ENCODE assay signal across 7 cellular contexts in the genomic region with DNA sequence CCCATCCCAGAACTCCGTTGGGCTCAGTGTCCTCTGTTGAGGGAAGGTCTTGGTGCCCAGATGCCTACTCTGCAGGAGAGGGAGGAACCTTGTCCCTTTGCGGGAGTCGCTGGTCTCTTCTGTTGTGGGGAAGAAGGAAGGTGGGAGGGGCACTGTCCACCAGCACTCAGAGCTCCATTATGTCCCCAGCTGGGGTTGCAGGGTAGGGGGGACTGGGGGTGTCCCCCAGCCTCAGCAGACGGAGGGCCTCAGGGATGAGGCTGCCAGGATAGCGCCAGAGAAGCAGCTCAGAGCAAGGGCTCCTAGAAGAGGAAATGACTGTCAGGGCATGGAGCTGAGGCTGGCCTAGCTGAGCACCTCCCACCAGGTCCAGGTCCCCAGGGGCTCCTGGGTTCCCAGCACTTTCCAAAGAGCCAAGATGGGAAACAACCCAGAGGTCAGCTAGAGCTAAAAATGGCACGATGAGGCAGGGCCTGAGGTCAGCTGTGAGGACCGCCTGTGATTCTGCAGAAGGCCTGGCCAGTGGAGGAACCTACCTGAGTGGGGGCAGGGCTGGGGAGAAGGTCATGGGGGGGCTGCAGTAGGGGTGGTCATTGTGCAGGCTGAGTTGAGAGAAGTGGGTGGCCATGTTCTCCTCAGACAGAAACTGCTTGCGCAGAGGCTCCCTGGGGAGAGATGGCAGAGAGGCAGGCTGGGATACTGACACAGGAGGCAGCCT. TPM values are rescaled to one million over a fixed set of nuclear protein-coding genes. Genes with fewer than 3 reads are reported as not detected.
DNase-seq lines count a peak whose midpoint lies in the region; ATAC-seq, FAIRE-seq and TF ChIP-seq lines count a peak whose summit lies in the region.

No MANE protein-coding gene starts in this region.

- POLR2A ChIA-PET in endothelial cell of umbilical vein (lab: Charles Lee) = no interaction called here

- H3K4me2 ChIP-seq in endothelial cell of umbilical vein (ENCODE audit: insufficient read depth, low read length) = peak overlapping the region; percentile 83

- ATAC-seq in HG03108 (IDR thresholded peaks at IDR 0.05; ENCODE audit: unreplicated experiment) = no peak

- CTCF ChIA-PET in endothelial cell of umbilical vein (lab: Charles Lee) = interaction anchor here (1.4 to 6.1 kb wide), 5 partner anchors 8 to 107 kb away, joined by 4 to 52 read pairs (median 9); no protein-coding TSS in a partner anchor

- H2AFZ ChIP-seq in endothelial cell of umbilical vein (ENCODE audit: low read depth, low read length) = no peak overlapping the region

- dilution Hi-C loops in endothelial cell of umbilical vein (cut with MboI; ENCODE audit: extremely low pct_ligation_motif_present, low sequenced_read_pairs) = no loop called here

- intact Hi-C loops in endothelial cell of umbilical vein (cut with micrococcal nuclease) = no loop called here

- H3K36me3 ChIP-seq in SJSA1 = peaks cover 65% of the 10 kb centered on the region
- H3K36me3 ChIP-seq in endothelial cell of umbilical vein (ENCODE audit: control insufficient read depth in 2 of 2, extremely low read depth in 1 of 2, insufficient read depth in 2 of 2, low read length in 2 of 2) = peaks cover 0 to 9% of the 10 kb centered on the region in 2 experiments
- H3K36me3 ChIP-seq in neutrophil = peaks cover 14% of the 10 kb centered on the region

- peaks cover 6% of the 10 kb centered on the region; the same call in 1 of the 2 replicates for H3K9me3 ChIP-seq in SJSA1 (replicated peaks)
- H3K9me3 ChIP-seq in endothelial cell of umbilical vein (replicated peaks; ENCODE audit: control insufficient read depth, insufficient read depth, low read length) = no peaks in the 10 kb centered on the region
- H3K9me3 ChIP-seq in neutrophil = no peaks in the 10 kb centered on the region

- H3K79me2 ChIP-seq in endothelial cell of umbilical vein (ENCODE audit: control insufficient read depth, insufficient read depth, low read length) = peaks cover 2% of the 10 kb centered on the region

- TF ChIP-seq POLR2A in H54 (IDR thresholded peaks at IDR 0.05; ENCODE audit: low read depth, low read length) = peak; percentile 3
- peak; percentile 87 for TF ChIP-seq POLR2A in endothelial cell of umbilical vein (IDR thresholded peaks at IDR 0.05; ENCODE audit: low read depth, low read length)

- no peak for TF ChIP-seq CTCF in endothelial cell of umbilical vein (IDR thresholded peaks at IDR 0.05; ENCODE audit: extremely low read depth in 1 of 2, insufficient read depth in 1 of 2, low read depth in 1 of 2, low read length in 2 of 2)
- TF ChIP-seq CTCF in neutrophil (IDR thresholded peaks at IDR 0.05) = no peak

- peak overlapping the region; percentile 90 for H3K9ac ChIP-seq in endothelial cell of umbilical vein (replicated peaks; ENCODE audit: extremely low read depth, insufficient read depth, low read length)

- DNase-seq in H54 (ENCODE audit: insufficient read length, low spot score) (peak; percentile 55), SJSA1 (ENCODE audit: low read depth in 1 of 2, low spot score in 2 of 2) (peak in 1 of 2 experiments; percentile 52), endothelial cell of umbilical vein (ENCODE audit: low read depth, low spot score) (peak; percentile 16), DMS79 (lab: John Stamatoyannopoulos, UW) (no peak)
- no peak for DNase-seq in NK-92 treated with Interleukin-12 subunit alpha and Interleukin-12 subunit beta, amount 100 ng/mL, for 24 hours (lab: John Stamatoyannopoulos, UW)

- no TSS peak for BruUV-seq in endothelial cell of umbilical vein (replicated peaks; lab: Mats Ljungman, UMichigan)

- no peak for FAIRE-seq in H54 (lab: Jason Lieb, UNC)
- FAIRE-seq in endothelial cell of umbilical vein (lab: Jason Lieb, UNC) = peak; percentile 78

- peaks cover 27% of the 10 kb centered on the region for H3K4me1 ChIP-seq in SJSA1 (replicated peaks)
- peaks cover 18% of the 10 kb centered on the region for H3K4me1 ChIP-seq in endothelial cell of umbilical vein (ENCODE audit: control insufficient read depth, extremely low read depth, insufficient read depth, low read length)
- H3K4me1 ChIP-seq in neutrophil (ENCODE audit: control insufficient read depth in 1 of 2, insufficient read depth in 1 of 2, low read depth in 1 of 2, low read length in 1 of 2) = peaks cover 55 to 70% of the 10 kb centered on the region in 2 experiments

- no peaks in the 10 kb centered on the region for H3K27me3 ChIP-seq in SJSA1 (replicated peaks)
- no peaks in the 10 kb centered on the region for H3K27me3 ChIP-seq in endothelial cell of umbilical vein (ENCODE audit: control insufficient read depth in 2 of 2, insufficient read depth in 2 of 2, low read length in 2 of 2)
- peaks cover 16% of the 10 kb centered on the region for H3K27me3 ChIP-seq in neutrophil

- H3K27ac ChIP-seq in SJSA1 = peak overlapping the region; percentile 99
- peak overlapping the region; percentile 98 for H3K27ac ChIP-seq in endothelial cell of umbilical vein (ENCODE audit: insufficient read depth, low read depth, low read length)
- peak overlapping the region; percentile 90 for H3K27ac ChIP-seq in neutrophil

- peak overlapping the region; percentile 96 for H3K4me3 ChIP-seq in SJSA1
- H3K4me3 ChIP-seq in endothelial cell of umbilical vein (replicated peaks in 1 of 3; ENCODE audit: insufficient read depth in 1 of 3, low read depth in 1 of 3, low read length in 3 of 3) = peak overlapping the region in 2 of 3 experiments; percentile 53 to 61
- peak overlapping the region in 1 of 2 experiments; percentile 95 for H3K4me3 ChIP-seq in neutrophil (ENCODE audit: low read depth in 1 of 2, low read length in 1 of 2)

- no peaks in the 10 kb centered on the region for H3K9me1 ChIP-seq in endothelial cell of umbilical vein (replicated peaks; ENCODE audit: control insufficient read depth, extremely low read depth, insufficient read depth, low read length)

- no peaks in the 10 kb centered on the region for H4K20me1 ChIP-seq in endothelial cell of umbilical vein (replicated peaks; ENCODE audit: control insufficient read depth, extremely low read depth, insufficient read depth, low read length)

TF ChIP-seq in endothelial cell of umbilical vein, 7 proteins besides CTCF, POLR2A, EP300 and RAD21 (continues in another document):
- no peak for TF ChIP-seq GATA2 (IDR thresholded peaks at IDR 0.05; ENCODE audit: insufficient read depth, insufficient read length, low read depth, low read length)

RNA-seq across cellular contexts. Expression of gene HCFC1R1, which starts 0.9 kb away (rescaled TPM):
- total RNA-seq in SJSA1 (2014; rRNA removed; shearing (Covaris generic)) = 16.2 and 30.6 TPM in 2 replicates
- total RNA-seq in endothelial cell of umbilical vein = 25.8 and 28.7 TPM in 2 replicates
- polyA plus RNA-seq in endothelial cell of umbilical vein = 49.3 and 64.5 TPM in 2 replicates
- polyA plus RNA-seq in endothelial cell of umbilical vein (2011; cell fraction: cytosol; rRNA removed) = 29.6 and 40.3 TPM in 2 replicates
- polyA plus RNA-seq in endothelial cell of umbilical vein (2011; cell fraction: nucleus; rRNA removed) = 10.0 and 14.6 TPM in 2 replicates
- polyA plus RNA-seq in endothelial cell of umbilical vein (2012) = 39.2 and 59.0 TPM in 2 replicates
- 8.9 and 19.0 TPM in 2 replicates for polyA minus RNA-seq in endothelial cell of umbilical vein
- polyA minus RNA-seq in endothelial cell of umbilical vein (2011; cell fraction: cytosol; rRNA and poly(A)+ RNA removed) = 39.6 TPM
- 3.5 and 4.7 TPM in 2 replicates for polyA minus RNA-seq in endothelial cell of umbilical vein (2011; cell fraction: nucleus; rRNA and poly(A)+ RNA removed)

RNA-seq across cellular contexts. Expression of gene THOC6, which starts 1.0 kb away (rescaled TPM):
- 27.4 and 28.2 TPM in 2 replicates for total RNA-seq in SJSA1 (2014; rRNA removed; shearing (Covaris generic))
- 23.9 and 24.1 TPM in 2 replicates for total RNA-seq in endothelial cell of umbilical vein
- polyA plus RNA-seq in endothelial cell of umbilical vein = 36.9 and 39.3 TPM in 2 replicates
- polyA plus RNA-seq in endothelial cell of umbilical vein (2011; cell fraction: cytosol; rRNA removed) = 22.8 and 26.8 TPM in 2 replicates
- 87.1 and 88.5 TPM in 2 replicates for polyA plus RNA-seq in endothelial cell of umbilical vein (2011; cell fraction: nucleus; rRNA removed)
- polyA plus RNA-seq in endothelial cell of umbilical vein (2012) = 20.0 and 23.2 TPM in 2 replicates
- polyA minus RNA-seq in endothelial cell of umbilical vein = 20.0 and 24.7 TPM in 2 replicates
- polyA minus RNA-seq in endothelial cell of umbilical vein (2011; cell fraction: cytosol; rRNA and poly(A)+ RNA removed) = 40.6 TPM
- polyA minus RNA-seq in endothelial cell of umbilical vein (2011; cell fraction: nucleus; rRNA and poly(A)+ RNA removed) = 11.1 and 13.9 TPM in 2 replicates

RNA-seq across cellular contexts. Expression of gene TNFRSF12A, which starts 2.7 kb away (rescaled TPM):
- total RNA-seq in SJSA1 (2014; rRNA removed; shearing (Covaris generic)) = 545 and 625 TPM in 2 replicates
- 162 and 169 TPM in 2 replicates for total RNA-seq in endothelial cell of umbilical vein
- polyA plus RNA-seq in endothelial cell of umbilical vein = 187 and 248 TPM in 2 replicates
- polyA plus RNA-seq in endothelial cell of umbilical vein (2011; cell fraction: cytosol; rRNA removed) = 119 and 157 TPM in 2 replicates
- polyA plus RNA-seq in endothelial cell of umbilical vein (2011; cell fraction: nucleus; rRNA removed) = 103 and 106 TPM in 2 replicates
- 91.5 and 114 TPM in 2 replicates for polyA plus RNA-seq in endothelial cell of umbilical vein (2012)
- 53.8 and 61.2 TPM in 2 replicates for polyA minus RNA-seq in endothelial cell of umbilical vein
- polyA minus RNA-seq in endothelial cell of umbilical vein (2011; cell fraction: cytosol; rRNA and poly(A)+ RNA removed) = 98.9 TPM
- 26.0 and 39.8 TPM in 2 replicates for polyA minus RNA-seq in endothelial cell of umbilical vein (2011; cell fraction: nucleus; rRNA and poly(A)+ RNA removed)

RNA-seq across cellular contexts. Expression of gene CLDN6, which starts 4.9 kb away (rescaled TPM):
- total RNA-seq in SJSA1 (2014; rRNA removed; shearing (Covaris generic)) = not detected in 2 replicates
- not detected in 2 replicates for total RNA-seq in endothelial cell of umbilical vein
- polyA plus RNA-seq in endothelial cell of umbilical vein = 0.28 and 0.80 TPM in 2 replicates
- 0.04 and 0.14 TPM in 2 replicates for polyA plus RNA-seq in endothelial cell of umbilical vein (2011; cell fraction: cytosol; rRNA removed)
- polyA plus RNA-seq in endothelial cell of umbilical vein (2011; cell fraction: nucleus; rRNA removed) = not detected in 2 replicates
- polyA plus RNA-seq in endothelial cell of umbilical vein (2012) = 0.12 and 0.25 TPM in 2 replicates
- not detected in 2 replicates for polyA minus RNA-seq in endothelial cell of umbilical vein
- polyA minus RNA-seq in endothelial cell of umbilical vein (2011; cell fraction: cytosol; rRNA and poly(A)+ RNA removed) = not detected
- not detected in 2 replicates for polyA minus RNA-seq in endothelial cell of umbilical vein (2011; cell fraction: nucleus; rRNA and poly(A)+ RNA removed)

RNA-seq across cellular contexts. Expression of gene CLDN9, which starts 10.1 kb away (rescaled TPM):
- total RNA-seq in SJSA1 (2014; rRNA removed; shearing (Covaris generic)) = not detected in 2 replicates
- not detected in 2 replicates for total RNA-seq in endothelial cell of umbilical vein
- 0.06 TPM in 1 of 2 replicates, not detected in the other for polyA plus RNA-seq in endothelial cell of umbilical vein
- not detected in 2 replicates for polyA plus RNA-seq in endothelial cell of umbilical vein (2011; cell fraction: cytosol; rRNA removed)
- 0.07 TPM in 1 of 2 replicates, not detected in the other for polyA plus RNA-seq in endothelial cell of umbilical vein (2011; cell fraction: nucleus; rRNA removed)
- not detected in 2 replicates for polyA plus RNA-seq in endothelial cell of umbilical vein (2012)
- polyA minus RNA-seq in endothelial cell of umbilical vein = not detected in 2 replicates
- not detected for polyA minus RNA-seq in endothelial cell of umbilical vein (2011; cell fraction: cytosol; rRNA and poly(A)+ RNA removed)
- polyA minus RNA-seq in endothelial cell of umbilical vein (2011; cell fraction: nucleus; rRNA and poly(A)+ RNA removed) = 0.19 TPM in 1 of 2 replicates, not detected in the other

Comparison
In these comparisons a context has a peak if more than half of its experiments do, and no peak if none do; other contexts are left out.
1. DNase-seq: peak in H54 (single experiment) and endothelial cell of umbilical vein (single experiment); none in NK-92 treated with Interleukin-12 subunit alpha and Interleukin-12 subunit beta, amount 100 ng/mL, for 24 hours (single experiment) and DMS79 (single experiment).
2. Peak in every context shown above with its lines, with median percentiles within 50 percentile points of each other: H3K27ac ChIP-seq.